Comparison of ENCODE assay signal across 8 cellular contexts in the genomic region with DNA sequence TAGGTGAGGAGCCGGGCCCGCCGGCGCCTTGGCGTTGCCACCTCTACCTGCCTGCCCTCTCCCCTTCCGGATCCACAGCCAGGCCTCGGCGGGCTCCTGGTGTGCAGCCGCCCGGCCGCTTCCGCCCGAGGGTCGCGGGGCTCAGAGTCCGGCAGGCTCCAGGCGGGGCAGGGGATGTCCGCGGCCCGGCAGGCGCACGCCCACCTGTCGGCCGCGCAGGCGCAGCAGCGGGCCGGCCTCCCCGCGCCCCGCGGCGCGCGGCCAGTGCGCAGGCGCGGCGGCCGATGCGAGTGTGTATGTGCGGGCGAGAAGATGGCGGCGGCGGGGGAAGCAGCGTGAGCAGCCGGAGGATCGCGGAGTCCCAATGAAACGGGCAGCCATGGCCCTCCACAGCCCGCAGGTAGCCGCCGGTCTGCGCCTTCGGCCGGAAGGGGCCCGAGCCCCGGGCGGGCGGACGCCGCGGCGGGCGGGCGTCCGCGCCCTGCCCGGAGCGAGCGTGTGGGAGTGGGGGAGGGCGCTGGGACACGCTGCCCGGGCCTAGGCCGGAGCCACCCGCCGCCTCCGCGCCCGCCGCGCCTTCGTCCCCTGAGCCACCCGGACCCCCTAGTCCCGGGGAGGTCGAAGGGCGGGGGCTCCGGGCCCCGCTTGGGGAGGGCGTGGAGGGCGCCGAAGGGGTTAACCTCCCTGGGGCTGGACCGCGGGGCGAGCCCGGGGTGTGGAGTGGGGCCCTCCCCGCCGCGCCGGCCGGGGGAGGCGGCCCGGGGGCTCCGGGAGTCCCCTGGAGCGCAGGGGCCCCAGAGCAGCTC. TPM values are rescaled to one million over a fixed set of nuclear protein-coding genes. Genes with fewer than 3 reads are reported as not detected.
A peak's percentile ranks its signal among the peaks of the same experiment; 100 is the strongest.
DNase-seq lines count a peak whose midpoint lies in the region; ATAC-seq and TF ChIP-seq lines count a peak whose summit lies in the region.

A gene with protein sequence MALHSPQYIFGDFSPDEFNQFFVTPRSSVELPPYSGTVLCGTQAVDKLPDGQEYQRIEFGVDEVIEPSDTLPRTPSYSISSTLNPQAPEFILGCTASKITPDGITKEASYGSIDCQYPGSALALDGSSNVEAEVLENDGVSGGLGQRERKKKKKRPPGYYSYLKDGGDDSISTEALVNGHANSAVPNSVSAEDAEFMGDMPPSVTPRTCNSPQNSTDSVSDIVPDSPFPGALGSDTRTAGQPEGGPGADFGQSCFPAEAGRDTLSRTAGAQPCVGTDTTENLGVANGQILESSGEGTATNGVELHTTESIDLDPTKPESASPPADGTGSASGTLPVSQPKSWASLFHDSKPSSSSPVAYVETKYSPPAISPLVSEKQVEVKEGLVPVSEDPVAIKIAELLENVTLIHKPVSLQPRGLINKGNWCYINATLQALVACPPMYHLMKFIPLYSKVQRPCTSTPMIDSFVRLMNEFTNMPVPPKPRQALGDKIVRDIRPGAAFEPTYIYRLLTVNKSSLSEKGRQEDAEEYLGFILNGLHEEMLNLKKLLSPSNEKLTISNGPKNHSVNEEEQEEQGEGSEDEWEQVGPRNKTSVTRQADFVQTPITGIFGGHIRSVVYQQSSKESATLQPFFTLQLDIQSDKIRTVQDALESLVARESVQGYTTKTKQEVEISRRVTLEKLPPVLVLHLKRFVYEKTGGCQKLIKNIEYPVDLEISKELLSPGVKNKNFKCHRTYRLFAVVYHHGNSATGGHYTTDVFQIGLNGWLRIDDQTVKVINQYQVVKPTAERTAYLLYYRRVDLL (plus strand): TSS at position 289 of the 806 bp plus-strand sequence. CDS start 91 bp downstream, at position 380.

- peak within 1 kb of the TSS; percentile 97 for H3K4me2 ChIP-seq in PC-9

- H3K27ac ChIP-seq in HUES48 (ENCODE audit: low read depth, low read length) (peak within 1 kb of the TSS; percentile 88), PC-9 (no peak within 1 kb of the TSS), esophagus squamous epithelium (peak within 1 kb of the TSS; percentile 87 to 95 (median 91))

- H3K9ac ChIP-seq in HUES48 (ENCODE audit: low read depth, low read length), result peak within 1 kb of the TSS; percentile 95

- POLR2A ChIA-PET in PC-9 (lab: Charles Lee; ENCODE audit: unreplicated experiment), result interaction anchor here (0.7 kb wide), 1 partner anchor 30 kb away, joined by 3 read pairs; no protein-coding TSS in a partner anchor

- no CpG with 5 or more reads among the region's 106 CpGs for WGBS in esophagus squamous epithelium, 2 donors

- H3K79me2 ChIP-seq in PC-9 (ENCODE audit: low read depth), result peaks cover 53% of the 10 kb centered on the region

- H2AFZ ChIP-seq in PC-9, result peak within 1 kb of the TSS; percentile 93

- CTCF ChIA-PET in PC-9 (lab: Charles Lee), result interaction anchor here (0.5 to 0.8 kb wide), 3 partner anchors 27 to 635 kb away, joined by 3 to 14 read pairs (median 3); no protein-coding TSS in a partner anchor

- intact Hi-C loops in PC-9 (cut with micrococcal nuclease; ENCODE audit: unreplicated experiment) (loop anchor here (2.0 kb wide), 1 partner anchor 27 kb away; no protein-coding TSS in a partner anchor), esophagus squamous epithelium (cut with DNase I) (no loop called here)

- TF ChIP-seq CTCF in PC-9 (conservative IDR thresholded peaks at IDR 0.05) (no peak), esophagus squamous epithelium (IDR thresholded peaks at IDR 0.05) (no peak)

- TF ChIP-seq POLR2A in esophagus squamous epithelium (IDR thresholded peaks at IDR 0.05), result peak in 2 of 4 donors; percentile 46 to 62

- peak within 1 kb of the TSS; percentile 84 for H3K4me3 ChIP-seq in HUES48 (ENCODE audit: low read depth, low read length)
- peak within 1 kb of the TSS; percentile 93 for H3K4me3 ChIP-seq in PC-9
- H3K4me3 ChIP-seq in esophagus squamous epithelium, result peak within 1 kb of the TSS; percentile 75 to 100 (median 94)

- peak within 1 kb of the TSS; percentile 96 for H3K27ac Mint-ChIP-seq in activated T-cell treated with anti-CD3 and anti-CD28 coated beads, Interleukin-2, amount 50 U/mL, for 24 hours

- H3K4me1 Mint-ChIP-seq in activated T-cell treated with anti-CD3 and anti-CD28 coated beads, Interleukin-2, amount 50 U/mL, for 24 hours (ENCODE audit: low read depth), result peaks cover 41% of the 10 kb centered on the region

- H4K20me1 ChIP-seq in PC-9 (ENCODE audit: insufficient read depth), result peaks cover 43% of the 10 kb centered on the region

- no peaks in the 10 kb centered on the region for H3K9me3 Mint-ChIP-seq in activated T-cell treated with anti-CD3 and anti-CD28 coated beads, Interleukin-2, amount 50 U/mL, for 24 hours

- H3K4me1 ChIP-seq in HUES48 (ENCODE audit: control insufficient read depth, insufficient read depth, low read length) (peaks cover 27% of the 10 kb centered on the region), PC-9 (replicated peaks; ENCODE audit: insufficient read depth) (peaks cover 29% of the 10 kb centered on the region), esophagus squamous epithelium (peaks cover 15 to 52% (median 24%) of the 10 kb centered on the region in 3 donors)

- ATAC-seq in GM21360 (IDR thresholded peaks at IDR 0.05; ENCODE audit: unreplicated experiment), result peak; percentile 71

- in situ Hi-C loops in Caki2 (cut with HindIII; ENCODE audit: low pct_unique_long_range_greater_than_20kb, low sequenced_read_pairs), result no loop called here

- H3K27me3 Mint-ChIP-seq in activated T-cell treated with anti-CD3 and anti-CD28 coated beads, Interleukin-2, amount 50 U/mL, for 24 hours, result no peaks in the 10 kb centered on the region

- no peaks in the 10 kb centered on the region for H3K9me2 ChIP-seq in PC-9 (ENCODE audit: insufficient read depth)

- no TSS peak for BruUV-seq in PC-9 (replicated peaks; lab: Mats Ljungman, UMichigan)

- H3K9me3 ChIP-seq in HUES48 (ENCODE audit: control insufficient read depth, insufficient read depth, low read length) (no peaks in the 10 kb centered on the region), PC-9 (ENCODE audit: insufficient read depth, low read depth) (no peaks in the 10 kb centered on the region), esophagus squamous epithelium (no peaks in the 10 kb centered on the region)

- peak within 1 kb of the TSS; percentile 94 for H3K4me3 Mint-ChIP-seq in activated T-cell treated with anti-CD3 and anti-CD28 coated beads, Interleukin-2, amount 50 U/mL, for 24 hours

- no peaks in the 10 kb centered on the region for H3K27me3 ChIP-seq in HUES48 (ENCODE audit: control insufficient read depth, insufficient read depth, low read length)
- no peaks in the 10 kb centered on the region for H3K27me3 ChIP-seq in PC-9 (ENCODE audit: insufficient read depth, low read depth)
- no peaks in the 10 kb centered on the region for H3K27me3 ChIP-seq in esophagus squamous epithelium

- H3K36me3 Mint-ChIP-seq in activated T-cell treated with anti-CD3 and anti-CD28 coated beads, Interleukin-2, amount 50 U/mL, for 24 hours (ENCODE audit: low read depth), result peaks cover 23% of the 10 kb centered on the region

- DNase-seq in Caki2 (ENCODE audit: low read depth), result peak; percentile 79
- peak in 1 of 2 experiments; percentile 86 for DNase-seq in PC-9
- DNase-seq in activated T-cell treated with anti-CD3 and anti-CD28 coated beads, Interleukin-2, amount 50 U/mL, for 24 hours, result peak; percentile 90
- no peak for DNase-seq in esophagus squamous epithelium (lab: John Stamatoyannopoulos, UW)
- DNase-seq in myocyte (ENCODE audit: low read depth), result peak; percentile 79
- peak; percentile 50 to 77 for DNase-seq in stimulated activated CD8-positive, alpha-beta memory T cell treated with anti-CD3 and anti-CD28 coated beads, Interleukin-7, amount 100 ng/mL, for 4 hours (ENCODE audit: low read depth in 2 of 2)

- peaks cover 6% of the 10 kb centered on the region; the same call in 1 of the 2 replicates for H3F3A ChIP-seq in PC-9 (ENCODE audit: insufficient read depth, low read depth)

- H3K36me3 ChIP-seq in HUES48 (ENCODE audit: control insufficient read depth, insufficient read depth, low read length), result peaks cover 4% of the 10 kb centered on the region; the same call in 1 of the 2 replicates
- no peaks in the 10 kb centered on the region for H3K36me3 ChIP-seq in PC-9 (ENCODE audit: low read depth)
- no peaks in the 10 kb centered on the region for H3K36me3 ChIP-seq in esophagus squamous epithelium

RNA-seq across cellular contexts. Expression of the gene that starts here (rescaled TPM):
- total RNA-seq in Caki2 (2014; rRNA removed; shearing (Covaris generic); ENCODE audit: low replicate concordance), result 45.3 and 57.0 TPM in 2 replicates
- 86.3 and 109 TPM in 2 replicates for total RNA-seq in PC-9 (2021)
- total RNA-seq in esophagus squamous epithelium, result 10 to 100 TPM; 44.7 to 71.5 (median 56.0) TPM
- 49.8 and 53.2 TPM in 2 replicates for total RNA-seq in myocyte
- polyA plus RNA-seq in myocyte (2012), result 37.4 TPM
